ENCODE assay signal across 15 cellular contexts in the genomic region with DNA sequence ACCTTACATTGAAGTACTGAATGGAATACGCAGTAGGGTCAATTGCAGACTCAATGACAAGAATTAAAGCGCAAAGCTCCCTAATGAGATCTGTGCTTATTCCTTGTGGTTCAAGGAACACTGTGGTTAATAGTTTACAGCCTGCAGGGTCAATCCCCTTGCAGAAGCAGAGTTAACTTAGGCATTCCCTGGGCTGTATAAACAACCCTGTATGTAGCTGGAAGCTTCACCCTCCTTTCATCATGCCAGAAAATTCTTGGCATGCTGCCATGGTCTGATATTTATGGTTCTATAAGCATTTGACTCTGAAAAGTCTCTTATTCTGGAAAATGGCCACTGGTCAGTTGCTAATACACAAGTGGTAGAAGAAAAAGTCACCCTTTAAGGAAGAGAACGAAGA.
DNase-seq lines count a peak whose midpoint lies in the region; ATAC-seq and TF ChIP-seq lines count a peak whose summit lies in the region.
"Had no signal": no experiment of that assay in that cellular context is flagged by ENCODE, and none has a peak within 500 bp of the region (broad histone marks: within the 10 kb centered on the region; RNA-seq: fewer than 3 reads in every experiment).

No MANE protein-coding gene starts in this region.

- DNase-seq in Caki2 (ENCODE audit: low read depth) (peak; percentile 26), LNCaP clone FGC (ENCODE audit: low read depth) (peak; percentile 31), adipocyte (ENCODE audit: low read depth) (peak; percentile 7), left colon (no peak), NOMO-1 (lab: John Stamatoyannopoulos, UW; ENCODE audit: unreplicated experiment in 2 of 2) (no peak), HAP-1 (ENCODE audit: low spot score in 2 of 2) (no peak), NCI-H2081 (lab: John Stamatoyannopoulos, UW) (no peak)
- DNase-seq: activated CD4-positive, alpha-beta T cell treated with anti-CD3 and anti-CD28 coated beads for 1 hour; activated CD8-positive, alpha-beta memory T cell treated with anti-CD3 and anti-CD28 coated beads, Interleukin-2, amount 50 U/mL, for 48 hours; activated naive CD4-positive, alpha-beta T cell treated with anti-CD3 and anti-CD28 coated beads, Interleukin-2, amount 10 ng/mL, durations not matched to agents 7 days and 5 days; DMS153; dorsolateral prefrontal cortex; NCI-H1930; T1000 had no signal

- no peak for TF ChIP-seq CTCF in LNCaP clone FGC (IDR thresholded peaks at IDR 0.05; ENCODE audit: control insufficient read depth, extremely low read depth, insufficient read depth)

- H3K4me1 ChIP-seq in adipocyte (ENCODE audit: control insufficient read depth, insufficient read depth, low read length): peaks cover 5% of the 10 kb centered on the region
- H3K4me1 ChIP-seq in HAP-1: no peaks in the 10 kb centered on the region

- no peaks in the 10 kb centered on the region for H3K9me3 ChIP-seq in adipocyte (ENCODE audit: control insufficient read depth, low read length)
- no peaks in the 10 kb centered on the region for H3K9me3 ChIP-seq in HAP-1

- H3K4me3 ChIP-seq in LNCaP clone FGC (ENCODE audit: low read depth, low read length): no peak overlapping the region
- no peak overlapping the region for H3K4me3 ChIP-seq in adipocyte (ENCODE audit: low read length)
- no peak overlapping the region for H3K4me3 ChIP-seq in HAP-1
- H3K4me3 ChIP-seq: dorsolateral prefrontal cortex had no signal

- in situ Hi-C loops in Caki2 (cut with HindIII; ENCODE audit: low pct_unique_long_range_greater_than_20kb, low sequenced_read_pairs): no loop called here
- in situ Hi-C loops in HAP-1 (cut with MboI; ENCODE audit: low sequenced_read_pairs): no loop called here

- H3K27me3 ChIP-seq in adipocyte (replicated peaks; ENCODE audit: control insufficient read depth, insufficient read depth, low read length) (no peaks in the 10 kb centered on the region), HAP-1 (ENCODE audit: low read depth) (no peaks in the 10 kb centered on the region; the same call in 1 of the 2 replicates)
- H3K27me3 ChIP-seq: dorsolateral prefrontal cortex had no signal

- no peak overlapping the region for H3K9ac ChIP-seq in adipocyte (ENCODE audit: low read length)

- H3K36me3 ChIP-seq in adipocyte (ENCODE audit: control insufficient read depth, insufficient read depth, low read length, severe bottlenecking) (no peaks in the 10 kb centered on the region), HAP-1 (replicated peaks) (no peaks in the 10 kb centered on the region)

- intact Hi-C loops in left colon (cut with DNase I, micrococcal nuclease): no loop called here

- ATAC-seq in left colon (peak; percentile 63), HG02759 (IDR thresholded peaks at IDR 0.05; ENCODE audit: unreplicated experiment) (no peak)

Comparison
In these comparisons a context has a peak if more than half of its experiments do, and no peak if none do; other contexts are left out.
1. DNase-seq: peak in Caki2 (single experiment), LNCaP clone FGC (single experiment) and adipocyte (single experiment); none in left colon (0 of 2), NOMO-1 (0 of 2), HAP-1 (0 of 2) and NCI-H2081 (0 of 2).